16 cellular contexts compared by ENCODE assay signal in genomic region chr9:92404437-92404836, GRCh38. TPM values are rescaled to one million over a fixed set of nuclear protein-coding genes. Genes with fewer than 3 reads are reported as not detected.
DNase-seq lines count a peak whose midpoint lies in the region; ATAC-seq and TF ChIP-seq lines count a peak whose summit lies in the region.
"Had no signal": no experiment of that assay in that cellular context is flagged by ENCODE, and none has a peak within 500 bp of the region (broad histone marks: within the 10 kb centered on the region; RNA-seq: fewer than 3 reads in every experiment).

A gene with protein sequence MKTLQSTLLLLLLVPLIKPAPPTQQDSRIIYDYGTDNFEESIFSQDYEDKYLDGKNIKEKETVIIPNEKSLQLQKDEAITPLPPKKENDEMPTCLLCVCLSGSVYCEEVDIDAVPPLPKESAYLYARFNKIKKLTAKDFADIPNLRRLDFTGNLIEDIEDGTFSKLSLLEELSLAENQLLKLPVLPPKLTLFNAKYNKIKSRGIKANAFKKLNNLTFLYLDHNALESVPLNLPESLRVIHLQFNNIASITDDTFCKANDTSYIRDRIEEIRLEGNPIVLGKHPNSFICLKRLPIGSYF (minus strand): TSS chr9:92404578. CDS start chr9:92403407, 1,171 bp downstream.

- no peak within 1 kb of the TSS for H3K14ac ChIP-seq in IMR-90 (replicated peaks; ENCODE audit: low read depth, low read length)

- no peak within 1 kb of the TSS for H3K18ac ChIP-seq in IMR-90 (ENCODE audit: low read depth, low read length)

- H3K9me3 ChIP-seq in IMR-90 (ENCODE audit: control insufficient read depth, insufficient read depth, low read length) = no peaks in the 10 kb centered on the region
- H3K9me3 ChIP-seq in esophagus muscularis mucosa = no peaks in the 10 kb centered on the region
- H3K9me3 ChIP-seq in tibial artery = no peaks in the 10 kb centered on the region

- TF ChIP-seq CTCF in IMR-90 (conservative IDR thresholded peaks at IDR 0.05; ENCODE audit: low read depth, low read length) (no peak), esophagus muscularis mucosa (IDR thresholded peaks at IDR 0.05) (no peak), mesothelial cell of epicardium (IDR thresholded peaks at IDR 0.05; ENCODE audit: unreplicated experiment) (no peak), tibial artery (IDR thresholded peaks at IDR 0.05) (no peak)

- no peak within 1 kb of the TSS for H2AFZ ChIP-seq in IMR-90 (replicated peaks; ENCODE audit: low read length, poor library complexity)

- H2BK15ac ChIP-seq in IMR-90 (ENCODE audit: low read depth, low read length) = no peak within 1 kb of the TSS

- H3K4me1 ChIP-seq in IMR-90 (ENCODE audit: control insufficient read depth, insufficient read depth, low read length) (peaks cover 5% of the 10 kb centered on the region; the same call in 1 of the 2 replicates), esophagus muscularis mucosa (peaks cover 4 to 55% (median 44%) of the 10 kb centered on the region in 4 donors), tibial artery (peaks cover 0 to 59% (median 15%) of the 10 kb centered on the region in 4 donors)

- H3K27me3 ChIP-seq in IMR-90 (ENCODE audit: control insufficient read depth, insufficient read depth, low read length) (no peaks in the 10 kb centered on the region), esophagus muscularis mucosa (no peaks in the 10 kb centered on the region), tibial artery (no peaks in the 10 kb centered on the region)

- 0 out of 2 replicates have a peak, but pooled peaks cover 3% of the 10 kb centered on the region for H3K9me1 ChIP-seq in IMR-90 (ENCODE audit: insufficient read depth, low read length)

- no peak within 1 kb of the TSS for H4K8ac ChIP-seq in IMR-90 (ENCODE audit: low read depth in 2 of 2, low read length in 2 of 2)

- dilution Hi-C loops in IMR-90 (cut with HindIII; ENCODE audit: low sequenced_read_pairs, unreplicated experiment) = no loop called here

- no peak within 1 kb of the TSS for H3K4me3 ChIP-seq in IMR-90 (ENCODE audit: insufficient read depth, low read depth, low read length)
- H3K4me3 ChIP-seq in esophagus muscularis mucosa = peak within 1 kb of the TSS; percentile 27 to 48 (median 38)
- peak within 1 kb of the TSS; percentile 41 to 50 for H3K4me3 ChIP-seq in tibial artery

- BruUV-seq in IMR-90 (replicated peaks; lab: Mats Ljungman, UMichigan) = no TSS peak

- WGBS in IMR-90 (ENCODE audit: extremely low coverage in 2 of 2, insufficient read length in 1 of 2), 2 experiments = no CpG with 5 or more reads among the region's 2 CpGs
- WGBS in esophagus muscularis mucosa = 27% methylated on average over 2 of the region's 2 CpGs

- H3K36me3 Mint-ChIP-seq in mesothelial cell of epicardium = no peaks in the 10 kb centered on the region

- peaks cover 27% of the 10 kb centered on the region for H3K4me1 Mint-ChIP-seq in mesothelial cell of epicardium

- no peak within 1 kb of the TSS for H4K5ac ChIP-seq in IMR-90 (ENCODE audit: low read depth, low read length)

- intact Hi-C loops in IMR-90 (cut with micrococcal nuclease) = no loop called here
- intact Hi-C loops in esophagus muscularis mucosa (cut with DNase I) = no loop called here
- intact Hi-C loops in tibial artery (cut with DNase I; ENCODE audit: low total_unique reads) = no loop called here

- DNase-seq in IMR-90 = peak; percentile 47
- no peak for DNase-seq in esophagus muscularis mucosa (ENCODE audit: extremely low spot score)
- no peak for DNase-seq in mesothelial cell of epicardium (ENCODE audit: low spot score in 2 of 2, unreplicated experiment in 2 of 2)
- DNase-seq in tibial artery = no peak
- no peak for DNase-seq in HK-2 (ENCODE audit: unreplicated experiment)
- no peak for DNase-seq in DMS53 (lab: John Stamatoyannopoulos, UW)
- DNase-seq: activated naive CD8-positive, alpha-beta T cell treated with anti-CD3 and anti-CD28 coated beads for 36 hours; COR-L47; Kasumi-1; mammary epithelial cell; NCI-H1930; SHP77; stimulated activated CD4-positive, alpha-beta T cell treated with anti-CD3 and anti-CD28 coated beads, Interleukin-4, amount 100 ng/mL, for 24 hours; stimulated activated naive B cell treated with anti-CD40 and anti-IgM and Interleukin-4, amounts not matched to agents 10 μg/mL and 1 μg/mL and 100 μg/mL, for 72 hours had no signal

- H2BK120ac ChIP-seq in IMR-90 (ENCODE audit: low read depth, low read length) = no peak within 1 kb of the TSS

- H3K27ac Mint-ChIP-seq in mesothelial cell of epicardium = peak within 1 kb of the TSS; percentile 66
- H3K27ac Mint-ChIP-seq: progenitor cell of endocrine pancreas had no signal

- POLR2A ChIA-PET in IMR-90 (lab: Charles Lee; ENCODE audit: unreplicated experiment) = no interaction called here

- H2AK9ac ChIP-seq in IMR-90 (replicated peaks; ENCODE audit: low read depth, low read length, poor library complexity) = no peak within 1 kb of the TSS

- ATAC-seq in IMR-90 (ENCODE audit: low read depth) = peak; percentile 78
- no peak for ATAC-seq in GM21737 (IDR thresholded peaks at IDR 0.05; ENCODE audit: unreplicated experiment)
- ATAC-seq: stimulated activated naive B cell treated with anti-CD40 and anti-IgM and Interleukin-4, amounts not matched to agents 10 μg/mL and 1 μg/mL and 100 μg/mL, for 72 hours had no signal

- H4K20me1 ChIP-seq in IMR-90 (ENCODE audit: insufficient read depth, low read length) = no peaks in the 10 kb centered on the region

- in situ Hi-C loops in IMR-90 (cut with MboI; ENCODE audit: low sequenced_read_pairs) = no loop called here

- H2BK20ac ChIP-seq in IMR-90 (ENCODE audit: low read depth, low read length) = no peak within 1 kb of the TSS

- H3K36me3 ChIP-seq in IMR-90 (ENCODE audit: control insufficient read depth, insufficient read depth, low read length) (no peaks in the 10 kb centered on the region), esophagus muscularis mucosa (no peaks in the 10 kb centered on the region), tibial artery (no peaks in the 10 kb centered on the region)

- H3K4me2 ChIP-seq in IMR-90 (ENCODE audit: low read depth, low read length) = no peak within 1 kb of the TSS

- no peak within 1 kb of the TSS for H4K91ac ChIP-seq in IMR-90 (ENCODE audit: insufficient read depth, low read depth, low read length)

- CTCF ChIA-PET in IMR-90 (lab: Yijun Ruan, JAX) = interaction anchor here (0.6 kb wide), 1 partner anchor 8 kb away, joined by 3 read pairs; no protein-coding TSS in a partner anchor

- TF ChIP-seq RAD21 in IMR-90 (IDR thresholded peaks at IDR 0.05; ENCODE audit: low read length) = no peak

- H3K4ac ChIP-seq in IMR-90 (ENCODE audit: low read depth, low read length) = no peak within 1 kb of the TSS

- H3K79me1 ChIP-seq in IMR-90 (ENCODE audit: low read depth in 1 of 2, low read length in 2 of 2) = no peaks in the 10 kb centered on the region

- no peaks in the 10 kb centered on the region for H3K9me3 Mint-ChIP-seq in mesothelial cell of epicardium
- H3K9me3 Mint-ChIP-seq: activated naive CD8-positive, alpha-beta T cell treated with anti-CD3 and anti-CD28 coated beads for 36 hours; stimulated activated naive B cell treated with anti-CD40 and anti-IgM and Interleukin-4, amounts not matched to agents 10 μg/mL and 1 μg/mL and 100 μg/mL, for 72 hours had no signal

- H2AK5ac ChIP-seq in IMR-90 (ENCODE audit: low read depth, low read length) = no peak within 1 kb of the TSS

- H2BK5ac ChIP-seq in IMR-90 (ENCODE audit: low read depth, low read length, poor library complexity, severe bottlenecking) = no peak within 1 kb of the TSS

- no peak within 1 kb of the TSS for H3K9ac ChIP-seq in IMR-90 (ENCODE audit: low read depth, low read length)

- no peaks in the 10 kb centered on the region for H3K27me3 Mint-ChIP-seq in mesothelial cell of epicardium (ENCODE audit: low read depth)
- H3K27me3 Mint-ChIP-seq: activated naive CD8-positive, alpha-beta T cell treated with anti-CD3 and anti-CD28 coated beads for 36 hours; progenitor cell of endocrine pancreas; stimulated activated naive B cell treated with anti-CD40 and anti-IgM and Interleukin-4, amounts not matched to agents 10 μg/mL and 1 μg/mL and 100 μg/mL, for 72 hours had no signal

- TF ChIP-seq POLR2A in IMR-90 (IDR thresholded peaks at IDR 0.05; ENCODE audit: low read depth, low read length) (no peak), esophagus muscularis mucosa (IDR thresholded peaks at IDR 0.05; ENCODE audit: low read depth) (no peak)

- no peak for TF ChIP-seq EP300 in esophagus muscularis mucosa (IDR thresholded peaks at IDR 0.05)

- H3K27ac ChIP-seq in IMR-90 (ENCODE audit: insufficient read depth, low read length) (no peak within 1 kb of the TSS; the same call in 1 of the 2 replicates), esophagus muscularis mucosa (replicated peaks in 1 of 4) (peak within 1 kb of the TSS; percentile 34 to 62 (median 57)), tibial artery (peak within 1 kb of the TSS; percentile 72 to 76)

- H3K56ac ChIP-seq in IMR-90 (ENCODE audit: extremely low read depth, insufficient read depth, low read length) = no peak within 1 kb of the TSS

- no peak within 1 kb of the TSS for H3K4me3 Mint-ChIP-seq in mesothelial cell of epicardium
- H3K4me3 Mint-ChIP-seq: activated naive CD8-positive, alpha-beta T cell treated with anti-CD3 and anti-CD28 coated beads for 36 hours had no signal

- no peak within 1 kb of the TSS for H3K23ac ChIP-seq in IMR-90 (ENCODE audit: low read depth, low read length)

TF ChIP-seq in IMR-90, 13 proteins besides CTCF, POLR2A, EP300 and RAD21:
- TF ChIP-seq CEBPB (IDR thresholded peaks at IDR 0.05; ENCODE audit: low read depth, low read length) = peak; percentile 43; the same call in 1 of the 2 replicates
- TF ChIP-seq, protein P1, sequence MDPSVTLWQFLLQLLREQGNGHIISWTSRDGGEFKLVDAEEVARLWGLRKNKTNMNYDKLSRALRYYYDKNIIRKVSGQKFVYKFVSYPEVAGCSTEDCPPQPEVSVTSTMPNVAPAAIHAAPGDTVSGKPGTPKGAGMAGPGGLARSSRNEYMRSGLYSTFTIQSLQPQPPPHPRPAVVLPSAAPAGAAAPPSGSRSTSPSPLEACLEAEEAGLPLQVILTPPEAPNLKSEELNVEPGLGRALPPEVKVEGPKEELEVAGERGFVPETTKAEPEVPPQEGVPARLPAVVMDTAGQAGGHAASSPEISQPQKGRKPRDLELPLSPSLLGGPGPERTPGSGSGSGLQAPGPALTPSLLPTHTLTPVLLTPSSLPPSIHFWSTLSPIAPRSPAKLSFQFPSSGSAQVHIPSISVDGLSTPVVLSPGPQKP (IDR thresholded peaks at IDR 0.05; ENCODE audit: borderline replicate concordance, low read depth, low read length) = no peak

RNA-seq across cellular contexts. Expression of the gene that starts here (rescaled TPM):
- total RNA-seq in IMR-90 (2012; rRNA removed) (under 0.01 TPM in 1 of 2 replicates, not detected in the other), esophagus muscularis mucosa (10 to 100 TPM; 16.5 to 42.1 (median 20.0) TPM), mesothelial cell of epicardium (2.2 to 3.1 TPM (median 2.6 TPM) in 3 replicates)
- polyA plus RNA-seq in IMR-90 (2012; rRNA removed) = 0.10 TPM in 1 of 2 replicates, not detected in the other
- polyA plus RNA-seq in IMR-90 (2012; cell fraction: cytosol; rRNA removed) = not detected in 2 replicates
- polyA plus RNA-seq in IMR-90 (2012; cell fraction: nucleus; rRNA removed; ENCODE audit: low replicate concordance) = not detected in 2 replicates
- total RNA-seq: activated naive CD8-positive, alpha-beta T cell treated with anti-CD3 and anti-CD28 coated beads for 36 hours; mammary epithelial cell; progenitor cell of endocrine pancreas had no signal
- polyA plus RNA-seq: mammary epithelial cell had no signal

Comparison
In these comparisons a context has a peak if more than half of its experiments do, and no peak if none do; other contexts are left out.
1. Peak in DNase-seq and ATAC-seq in IMR-90; RNA of the gene not detected or under 1 TPM.